ENCODE assay signal across 9 cellular contexts in the genomic region with DNA sequence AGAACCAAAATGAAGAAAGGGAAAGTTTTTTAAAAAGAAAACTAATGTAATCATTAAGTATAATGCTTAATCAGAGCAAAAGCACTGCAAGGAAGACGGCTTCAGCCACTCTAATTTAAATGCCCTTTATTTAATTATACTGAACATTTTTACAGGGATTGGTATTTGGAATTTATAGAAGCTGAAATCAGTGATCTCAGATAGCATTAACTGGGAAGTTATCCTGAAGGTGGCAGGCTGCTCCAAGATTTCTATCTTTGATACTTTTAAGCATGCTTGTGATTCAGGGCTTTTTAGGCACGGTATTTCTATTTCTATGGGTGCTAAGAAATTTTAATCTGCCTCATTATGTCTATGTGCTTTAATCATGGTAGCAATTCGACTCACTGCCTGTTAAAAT. TPM values are rescaled to one million over a fixed set of nuclear protein-coding genes. Genes with fewer than 3 reads are reported as not detected.
DNase-seq lines count a peak whose midpoint lies in the region; ATAC-seq, FAIRE-seq and TF ChIP-seq lines count a peak whose summit lies in the region.
"Had no signal": no experiment of that assay in that cellular context is flagged by ENCODE, and none has a peak within 500 bp of the region (broad histone marks: within the 10 kb centered on the region; RNA-seq: fewer than 3 reads in every experiment).

No MANE protein-coding gene starts in this region.

- H3K9me3 ChIP-seq in lower lobe of right lung (no peaks in the 10 kb centered on the region), aorta (ENCODE audit: control insufficient read depth, low read length) (no peaks in the 10 kb centered on the region)

- H3K4me1 ChIP-seq in lower lobe of right lung (peaks cover 25% of the 10 kb centered on the region), aorta (ENCODE audit: control insufficient read depth in 1 of 2, insufficient read depth in 2 of 2, low read length in 2 of 2) (no peaks in the 10 kb centered on the region)

- DNase-seq in AG10803 (ENCODE audit: low read depth), result peak; percentile 54
- DNase-seq in GM19239 (ENCODE audit: insufficient read length, low spot score), result no peak
- peak; percentile 69 for DNase-seq in NCI-H748 (lab: John Stamatoyannopoulos, UW; ENCODE audit: unreplicated experiment)
- DNase-seq in lower lobe of right lung, result no peak
- no peak for DNase-seq in aorta

- H3K27me3 ChIP-seq in lower lobe of right lung (ENCODE audit: low read depth), result no peaks in the 10 kb centered on the region
- H3K27me3 ChIP-seq in aorta (ENCODE audit: control insufficient read depth in 1 of 2, insufficient read depth in 2 of 2, low read length in 1 of 2), result no peaks in the 10 kb centered on the region

- WGBS in aorta, 2 donors, result 9 to 10% methylated on average over 3 of the region's 3 CpGs

- H3K4me3 ChIP-seq in AG10803 (ENCODE audit: low read length) (no peak overlapping the region), lower lobe of right lung (no peak overlapping the region), aorta (ENCODE audit: low read length in 2 of 2) (no peak overlapping the region)

- peaks cover 5% of the 10 kb centered on the region for H3K36me3 ChIP-seq in lower lobe of right lung
- H3K36me3 ChIP-seq in aorta (ENCODE audit: control insufficient read depth in 1 of 2, insufficient read depth in 2 of 2, low read length in 1 of 2), result peaks cover 0 to 4% of the 10 kb centered on the region in 2 donors

- intact Hi-C loops in lower lobe of right lung (cut with DNase I), result no loop called here
- intact Hi-C loops in aorta (cut with DNase I), result loop anchor here (2.0 to 5.0 kb wide), 6 partner anchors 62 to 383 kb away; a partner anchor contains a TSS

- H3K27ac ChIP-seq in cingulate gyrus (ENCODE audit: low read depth, low read length), result peak overlapping the region; percentile 78
- peak overlapping the region; percentile 90 for H3K27ac ChIP-seq in lower lobe of right lung
- no peak overlapping the region for H3K27ac ChIP-seq in aorta (ENCODE audit: low read depth in 1 of 2, low read length in 2 of 2)

- FAIRE-seq in GM19239 (lab: Jason Lieb, UNC), result peak; percentile 55

- peak; percentile 69 for TF ChIP-seq CTCF in AG10803 (conservative IDR thresholded peaks at IDR 0.05; ENCODE audit: low read length)
- TF ChIP-seq CTCF in lower lobe of right lung (IDR thresholded peaks at IDR 0.05), result peak; percentile 39

- no peak for ATAC-seq in lower lobe of right lung
- peak; percentile 59 for ATAC-seq in aorta (ENCODE audit: low FRiP score)
- ATAC-seq in GM19351 (IDR thresholded peaks at IDR 0.05; ENCODE audit: unreplicated experiment), result no peak
- no peak for ATAC-seq in HG02798 (IDR thresholded peaks at IDR 0.05; ENCODE audit: poor library complexity, unreplicated experiment)
- ATAC-seq: right cardiac atrium had no signal

RNA-seq across cellular contexts. Expression of a gene that starts 1.3 kb away (rescaled TPM):
- 20.4 TPM for total RNA-seq in lower lobe of right lung
- total RNA-seq in aorta, result 10 to 100 TPM; 13.4 to 32.0 TPM
- 10 to 100 TPM; 15.7 to 26.5 TPM for polyA plus RNA-seq in aorta

RNA-seq across cellular contexts. Expression of a gene that starts 25.5 kb away (rescaled TPM):
- 2.2 TPM for total RNA-seq in lower lobe of right lung
- under 1 TPM; 0.21 to 0.39 TPM for total RNA-seq in aorta
- under 1 TPM in 1 of 2 donors, not detected in 1; 0.05 TPM for polyA plus RNA-seq in aorta

Comparison
In these comparisons a context has a peak if more than half of its experiments do, and no peak if none do; other contexts are left out.
1. DNase-seq: peak in AG10803 (single experiment) and NCI-H748 (single experiment); none in GM19239 (single experiment), lower lobe of right lung (single experiment) and aorta (0 of 2).
2. H3K27ac ChIP-seq: peak in cingulate gyrus (single experiment) and lower lobe of right lung (single experiment); none in aorta (0 of 2).